ENCODE assay signal across 11 cellular contexts in the genomic region with DNA sequence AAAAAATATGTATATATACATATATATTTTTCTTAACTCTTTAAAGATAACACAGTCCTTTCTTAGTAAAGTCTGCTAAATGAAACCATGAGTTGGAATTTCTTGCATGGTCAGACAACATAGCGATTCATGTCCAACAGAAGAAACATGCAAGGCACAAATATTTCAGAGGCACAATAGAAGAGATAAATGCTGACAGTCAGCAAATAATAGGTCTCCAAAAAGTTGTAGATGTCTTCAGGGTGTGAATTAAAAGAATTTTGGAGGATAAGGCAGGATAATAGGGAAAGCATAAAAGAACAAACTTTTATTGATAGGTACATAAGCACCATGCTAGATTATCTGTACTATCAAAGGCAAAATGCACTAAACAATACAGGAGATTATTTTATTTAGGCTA.
"Had no signal": no experiment of that assay in that cellular context is flagged by ENCODE, and none has a peak within 500 bp of the region (broad histone marks: within the 10 kb centered on the region; RNA-seq: fewer than 3 reads in every experiment).

No MANE protein-coding gene starts in this region.

- DNase-seq: GM23248, GOT3, H7, H9, HCEC 1CT, HFFc6 had no signal

- H3K4me2 ChIP-seq: GM23338 had no signal

- H3K4me1 ChIP-seq: HAP-1 had no signal

- H3K9me3 ChIP-seq: HAP-1 had no signal

- H3K36me3 ChIP-seq: HAP-1 had no signal

- FAIRE-seq: H1, H54 had no signal

- H3K27ac ChIP-seq: GM23248 had no signal

- H3K4me3 ChIP-seq: GM23248, GM23338, HAP-1 had no signal

- ATAC-seq: GM23338, HCT116 had no signal

- H3K9ac ChIP-seq: GM23248 had no signal

- H2AFZ ChIP-seq: GM23248, GM23338 had no signal
